In the genomic region with DNA sequence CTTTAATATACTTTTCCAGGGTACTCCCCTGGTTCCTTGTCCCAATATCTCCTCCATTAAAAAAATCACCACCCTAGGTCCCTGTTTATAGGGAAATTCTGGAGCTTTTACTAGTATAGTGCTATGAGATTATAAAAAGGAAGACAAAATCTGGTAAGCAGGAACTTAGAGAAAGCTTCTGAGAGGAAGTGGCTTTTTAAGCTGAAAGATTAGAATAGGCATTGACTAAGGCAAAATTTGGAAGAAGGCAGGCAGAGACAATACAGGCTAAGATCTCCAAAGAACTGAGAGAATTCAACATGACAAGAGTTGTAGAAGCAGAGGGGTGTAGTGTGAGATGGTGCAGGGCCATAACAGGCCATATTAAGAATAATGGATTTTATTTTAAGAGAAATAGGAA, we compare ENCODE assay signal across 20 cellular contexts. TPM values are rescaled to one million over a fixed set of nuclear protein-coding genes. Genes with fewer than 3 reads are reported as not detected.
DNase-seq lines count a peak whose midpoint lies in the region; ATAC-seq lines count a peak whose summit lies in the region.
"Had no signal": no experiment of that assay in that cellular context is flagged by ENCODE, and none has a peak within 500 bp of the region (broad histone marks: within the 10 kb centered on the region; RNA-seq: fewer than 3 reads in every experiment).

No MANE protein-coding gene starts in this region.

- no peak overlapping the region for H3K4me3 Mint-ChIP-seq in activated naive CD4-positive, alpha-beta T cell treated with anti-CD3 and anti-CD28 coated beads, Interleukin-2, amount 10 ng/mL, durations not matched to agents 7 days and 5 days
- peak overlapping the region; percentile 35 for H3K4me3 Mint-ChIP-seq in activated naive CD8-positive, alpha-beta T cell treated with anti-CD3 and anti-CD28 coated beads, Interleukin-2, amount 10 ng/mL, durations not matched to agents 7 days and 5 days
- H3K4me3 Mint-ChIP-seq in stimulated activated memory B cell treated with anti-CD40 and anti-IgM and Interleukin-4, amounts not matched to agents 10 μg/mL and 1 μg/mL and 100 μg/mL, for 72 hours = no peak overlapping the region
- H3K4me3 Mint-ChIP-seq: brain, GM23338, neural progenitor cell had no signal

- peaks cover 62% of the 10 kb centered on the region for H3K36me3 Mint-ChIP-seq in activated naive CD4-positive, alpha-beta T cell treated with anti-CD3 and anti-CD28 coated beads, Interleukin-2, amount 10 ng/mL, durations not matched to agents 7 days and 5 days
- peaks cover 0 to 45% of the 10 kb centered on the region in 2 donors for H3K36me3 Mint-ChIP-seq in activated naive CD4-positive, alpha-beta T cell treated with anti-CD3 and anti-CD28 coated beads, Interleukin-2, amount 50 U/mL, for 72 hours
- H3K36me3 Mint-ChIP-seq in activated naive CD8-positive, alpha-beta T cell treated with anti-CD3 and anti-CD28 coated beads, Interleukin-2, amount 10 ng/mL, durations not matched to agents 7 days and 5 days = peaks cover 61% of the 10 kb centered on the region
- peaks cover 28% of the 10 kb centered on the region for H3K36me3 Mint-ChIP-seq in stimulated activated memory B cell treated with anti-CD40 and anti-IgM and Interleukin-4, amounts not matched to agents 10 μg/mL and 1 μg/mL and 100 μg/mL, for 72 hours

- peak overlapping the region; percentile 43 for H3K27ac Mint-ChIP-seq in activated naive CD4-positive, alpha-beta T cell treated with anti-CD3 and anti-CD28 coated beads, Interleukin-2, amount 10 ng/mL, durations not matched to agents 7 days and 5 days
- H3K27ac Mint-ChIP-seq in activated naive CD4-positive, alpha-beta T cell treated with anti-CD3 and anti-CD28 coated beads, Interleukin-2, amount 50 U/mL, for 72 hours = peak overlapping the region in 1 of 2 donors; percentile 45
- peak overlapping the region; percentile 75 for H3K27ac Mint-ChIP-seq in activated naive CD8-positive, alpha-beta T cell treated with anti-CD3 and anti-CD28 coated beads, Interleukin-2, amount 10 ng/mL, durations not matched to agents 7 days and 5 days
- H3K27ac Mint-ChIP-seq in stimulated activated memory B cell treated with anti-CD40 and anti-IgM and Interleukin-4, amounts not matched to agents 10 μg/mL and 1 μg/mL and 100 μg/mL, for 72 hours = peak overlapping the region; percentile 28
- H3K27ac Mint-ChIP-seq: GM23338, neural progenitor cell had no signal

- H3K27me3 Mint-ChIP-seq in activated naive CD4-positive, alpha-beta T cell treated with anti-CD3 and anti-CD28 coated beads, Interleukin-2, amount 10 ng/mL, durations not matched to agents 7 days and 5 days = no peaks in the 10 kb centered on the region
- H3K27me3 Mint-ChIP-seq in activated naive CD8-positive, alpha-beta T cell treated with anti-CD3 and anti-CD28 coated beads, Interleukin-2, amount 10 ng/mL, durations not matched to agents 7 days and 5 days = no peaks in the 10 kb centered on the region
- H3K27me3 Mint-ChIP-seq in stimulated activated memory B cell treated with anti-CD40 and anti-IgM and Interleukin-4, amounts not matched to agents 10 μg/mL and 1 μg/mL and 100 μg/mL, for 72 hours = no peaks in the 10 kb centered on the region
- H3K27me3 Mint-ChIP-seq: brain had no signal

- POLR2A ChIA-PET in activated naive CD8-positive, alpha-beta T cell treated with anti-CD3 and anti-CD28 coated beads, Interleukin-2, amount 10 ng/mL, durations not matched to agents 7 days and 5 days (lab: Charles Lee) = interaction anchor here (0.6 to 3.4 kb wide), 5 partner anchors 9 to 119 kb away, joined by 3 to 10 read pairs (median 5); a partner anchor contains a TSS

- ATAC-seq in activated naive CD4-positive, alpha-beta T cell treated with anti-CD3 and anti-CD28 coated beads, Interleukin-2, amount 50 U/mL, for 72 hours = no peak
- ATAC-seq in activated naive CD8-positive, alpha-beta T cell treated with anti-CD3 and anti-CD28 coated beads, Interleukin-2, amount 10 ng/mL, durations not matched to agents 7 days and 5 days (ENCODE audit: low read depth) = peak; percentile 69
- ATAC-seq in stimulated activated memory B cell treated with anti-CD40 and anti-IgM and Interleukin-4, amounts not matched to agents 10 μg/mL and 1 μg/mL and 100 μg/mL, for 72 hours = no peak
- ATAC-seq in HG03139 (IDR thresholded peaks at IDR 0.05; ENCODE audit: unreplicated experiment) = no peak
- ATAC-seq: GM23338 had no signal

- CTCF ChIA-PET in activated naive CD4-positive, alpha-beta T cell treated with anti-CD3 and anti-CD28 coated beads, Interleukin-2, amount 10 ng/mL, durations not matched to agents 7 days and 5 days (lab: Charles Lee) = no interaction called here

- H3K9me3 Mint-ChIP-seq in activated naive CD4-positive, alpha-beta T cell treated with anti-CD3 and anti-CD28 coated beads, Interleukin-2, amount 10 ng/mL, durations not matched to agents 7 days and 5 days = no peaks in the 10 kb centered on the region
- H3K9me3 Mint-ChIP-seq in activated naive CD4-positive, alpha-beta T cell treated with anti-CD3 and anti-CD28 coated beads, Interleukin-2, amount 50 U/mL, for 72 hours = no peaks in the 10 kb centered on the region
- no peaks in the 10 kb centered on the region for H3K9me3 Mint-ChIP-seq in activated naive CD8-positive, alpha-beta T cell treated with anti-CD3 and anti-CD28 coated beads, Interleukin-2, amount 10 ng/mL, durations not matched to agents 7 days and 5 days
- H3K9me3 Mint-ChIP-seq in stimulated activated memory B cell treated with anti-CD40 and anti-IgM and Interleukin-4, amounts not matched to agents 10 μg/mL and 1 μg/mL and 100 μg/mL, for 72 hours = no peaks in the 10 kb centered on the region
- H3K9me3 Mint-ChIP-seq: brain, GM23338, neural progenitor cell had no signal

- no peak for DNase-seq in activated naive CD4-positive, alpha-beta T cell treated with anti-CD3 and anti-CD28 coated beads, Interleukin-2, amount 10 ng/mL, durations not matched to agents 7 days and 5 days
- DNase-seq in activated naive CD4-positive, alpha-beta T cell treated with anti-CD3 and anti-CD28 coated beads, Interleukin-2, amount 50 U/mL, for 72 hours (ENCODE audit: low spot score in 2 of 2) = no peak
- peak; percentile 47 for DNase-seq in NOMO-1 treated with DMSO at 0.1 percent for 48 hours (lab: John Stamatoyannopoulos, UW; ENCODE audit: unreplicated experiment)
- no peak for DNase-seq in activated naive CD8-positive, alpha-beta T cell treated with anti-CD3 and anti-CD28 coated beads, Interleukin-2, amount 10 ng/mL, durations not matched to agents 7 days and 5 days
- DNase-seq in NCI-H146 (lab: John Stamatoyannopoulos, UW) = no peak
- no peak for DNase-seq in cerebellar cortex (ENCODE audit: low spot score)
- DNase-seq: activated effector memory CD4-positive, alpha-beta T cell treated with anti-CD3 and anti-CD28 coated beads, Interleukin-2, amount 50 U/mL, for 16 hours; GF-D8; mesenchymal stem cell; NCI-H187 treated with DMSO at 0.1 percent for 48 hours; NCI-H446 treated with DMSO at 0.1 percent for 48 hours; retina; SHP77 treated with DMSO at 0.1 percent for 48 hours; T-helper 9 cell; uterus had no signal

- peaks cover 19% of the 10 kb centered on the region for H3K4me1 Mint-ChIP-seq in activated naive CD4-positive, alpha-beta T cell treated with anti-CD3 and anti-CD28 coated beads, Interleukin-2, amount 10 ng/mL, durations not matched to agents 7 days and 5 days
- H3K4me1 Mint-ChIP-seq in activated naive CD8-positive, alpha-beta T cell treated with anti-CD3 and anti-CD28 coated beads, Interleukin-2, amount 10 ng/mL, durations not matched to agents 7 days and 5 days = peaks cover 18% of the 10 kb centered on the region
- H3K4me1 Mint-ChIP-seq in stimulated activated memory B cell treated with anti-CD40 and anti-IgM and Interleukin-4, amounts not matched to agents 10 μg/mL and 1 μg/mL and 100 μg/mL, for 72 hours = peaks cover 36% of the 10 kb centered on the region

RNA-seq across cellular contexts. Expression of a gene that starts 25.8 kb away (rescaled TPM):
- total RNA-seq in activated naive CD4-positive, alpha-beta T cell treated with anti-CD3 and anti-CD28 coated beads, Interleukin-2, amount 50 U/mL, for 72 hours = 10 to 100 TPM; 29.1 to 38.0 TPM
- 10 to 100 TPM; 28.8 to 34.5 TPM for total RNA-seq in activated naive CD8-positive, alpha-beta T cell treated with anti-CD3 and anti-CD28 coated beads, Interleukin-2, amount 10 ng/mL, durations not matched to agents 7 days and 5 days
